Comparison of ENCODE assay signal across 9 cellular contexts in the genomic region with DNA sequence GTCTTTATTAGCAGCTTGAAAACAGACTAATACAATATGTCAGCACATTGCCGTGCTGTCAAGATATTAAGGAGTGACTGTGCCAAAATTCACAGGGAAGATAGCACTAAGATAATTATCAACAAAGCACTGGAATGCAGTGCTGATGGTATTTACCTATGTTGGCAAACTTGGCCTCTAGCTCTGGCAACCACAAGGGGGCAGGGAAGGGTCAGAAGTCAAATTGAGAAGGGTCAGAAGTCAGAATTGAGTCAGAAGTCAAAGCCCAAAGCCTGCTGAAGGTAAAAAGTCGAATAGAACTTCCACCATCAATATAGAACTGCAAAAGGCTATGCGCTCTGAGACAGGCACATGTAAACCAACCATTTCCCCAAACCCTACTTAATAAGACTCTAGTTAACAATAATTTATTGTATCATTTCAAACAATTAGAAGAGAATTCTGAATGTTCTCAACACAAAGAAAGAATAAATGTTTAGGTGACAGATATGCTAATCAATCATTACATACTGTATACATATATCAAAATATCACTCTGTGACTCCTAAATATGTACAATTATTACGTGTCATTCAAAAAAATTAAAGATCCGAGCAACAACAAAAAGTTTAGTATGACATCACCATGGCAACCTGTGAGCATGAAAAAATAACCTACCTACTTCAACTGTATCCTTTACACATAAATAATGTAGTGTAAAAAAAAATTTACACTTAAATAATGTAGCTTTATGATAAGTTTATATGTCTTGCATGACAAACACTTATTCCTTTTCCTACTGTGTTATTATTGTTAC.
DNase-seq lines count a peak whose midpoint lies in the region; ATAC-seq and TF ChIP-seq lines count a peak whose summit lies in the region.
"Had no signal": no experiment of that assay in that cellular context is flagged by ENCODE, and none has a peak within 500 bp of the region (broad histone marks: within the 10 kb centered on the region; RNA-seq: fewer than 3 reads in every experiment).

No MANE protein-coding gene starts in this region.

- no peak overlapping the region for H3K27ac Mint-ChIP-seq in stimulated activated effector memory CD8-positive, alpha-beta T cell treated with anti-CD3 and anti-CD28 coated beads, Interleukin-12 subunit alpha, Interleukin-12 subunit beta, amount 100 ng/mL, for 72 hours
- H3K27ac Mint-ChIP-seq: stimulated activated naive CD8-positive, alpha-beta T cell treated with anti-CD3 and anti-CD28 coated beads, Interleukin-15, Interleukin-2, amounts not matched to agents 100 ng/mL and 50 ng/mL, for 24 hours had no signal

- no peak overlapping the region for H3K4me3 Mint-ChIP-seq in stimulated activated effector memory CD8-positive, alpha-beta T cell treated with anti-CD3 and anti-CD28 coated beads, Interleukin-12 subunit alpha, Interleukin-12 subunit beta, amount 100 ng/mL, for 72 hours
- H3K4me3 Mint-ChIP-seq: stimulated activated naive CD8-positive, alpha-beta T cell treated with anti-CD3 and anti-CD28 coated beads, Interleukin-15, Interleukin-2, amounts not matched to agents 100 ng/mL and 50 ng/mL, for 24 hours had no signal

- H3K4me1 ChIP-seq in spleen (no peaks in the 10 kb centered on the region), uterus (no peaks in the 10 kb centered on the region)

- H3K36me3 ChIP-seq in spleen (no peaks in the 10 kb centered on the region), uterus (no peaks in the 10 kb centered on the region)

- ATAC-seq in stimulated activated effector memory CD8-positive, alpha-beta T cell treated with anti-CD3 and anti-CD28 coated beads, Interleukin-12 subunit alpha, Interleukin-12 subunit beta, amount 100 ng/mL, for 72 hours: no peak

- no peak for TF ChIP-seq POLR2A in spleen (IDR thresholded peaks at IDR 0.05)
- no peak for TF ChIP-seq POLR2A in uterus (IDR thresholded peaks at IDR 0.05)

- peaks cover 0 to 7% (median under 1%) of the 10 kb centered on the region in 8 donors for H3K9me3 ChIP-seq in spleen
- H3K9me3 ChIP-seq in uterus: no peaks in the 10 kb centered on the region

- peaks cover 6% of the 10 kb centered on the region for H3K9me3 Mint-ChIP-seq in stimulated activated effector memory CD8-positive, alpha-beta T cell treated with anti-CD3 and anti-CD28 coated beads, Interleukin-12 subunit alpha, Interleukin-12 subunit beta, amount 100 ng/mL, for 72 hours

- H3K27me3 ChIP-seq in spleen (replicated peaks in 1 of 7) (no peaks in the 10 kb centered on the region), uterus (no peaks in the 10 kb centered on the region)

- H3K27ac ChIP-seq in spleen (no peak overlapping the region), uterus (no peak overlapping the region)

- peak; percentile 42 for TF ChIP-seq CTCF in GM12864 (IDR thresholded peaks at IDR 0.05; ENCODE audit: low read depth, low read length, missing control alignments)
- TF ChIP-seq CTCF in spleen (IDR thresholded peaks at IDR 0.05 in 8 of 11, conservative IDR thresholded peaks at IDR 0.05 in 3 of 11): no peak
- TF ChIP-seq CTCF in uterus (IDR thresholded peaks at IDR 0.05): no peak

- H3K36me3 Mint-ChIP-seq in stimulated activated effector memory CD8-positive, alpha-beta T cell treated with anti-CD3 and anti-CD28 coated beads, Interleukin-12 subunit alpha, Interleukin-12 subunit beta, amount 100 ng/mL, for 72 hours: no peaks in the 10 kb centered on the region

- DNase-seq in ACHN (peak; percentile 47), GM12864 (ENCODE audit: low read depth) (no peak), NOMO-1 treated with dmso at 0.1 percent for 144 hours (lab: John Stamatoyannopoulos, UW; ENCODE audit: unreplicated experiment) (peak; percentile 4), fibroblast of peridontal ligament (ENCODE audit: extremely low read depth) (peak; percentile 12), spleen (no peak), NCI-H1436 treated with DMSO at 0.1 percent for 48 hours (lab: John Stamatoyannopoulos, UW) (no peak), uterus (no peak)
- DNase-seq in stimulated activated effector memory CD8-positive, alpha-beta T cell treated with anti-CD3 and anti-CD28 coated beads, Interleukin-12 subunit alpha, Interleukin-12 subunit beta, amount 100 ng/mL, for 72 hours (ENCODE audit: low spot score in 2 of 2): no peak

- in situ Hi-C loops in ACHN (cut with HindIII; ENCODE audit: low pct_ligation_motif_present, low pct_unique_long_range_greater_than_20kb, low sequenced_read_pairs): no loop called here

- no peaks in the 10 kb centered on the region for H3K4me1 Mint-ChIP-seq in stimulated activated effector memory CD8-positive, alpha-beta T cell treated with anti-CD3 and anti-CD28 coated beads, Interleukin-12 subunit alpha, Interleukin-12 subunit beta, amount 100 ng/mL, for 72 hours

- WGBS in spleen, 5 donors: 41 to 78% (median 59%) methylated on average over 5 of the region's 5 CpGs

- no peak overlapping the region for H3K4me3 ChIP-seq in GM12864 (ENCODE audit: low read depth, low read length)
- no peak overlapping the region for H3K4me3 ChIP-seq in spleen
- H3K4me3 ChIP-seq in uterus: no peak overlapping the region

- intact Hi-C loops in spleen (cut with DNase I; ENCODE audit: low total_unique reads): no loop called here
- intact Hi-C loops in uterus (cut with DNase I; ENCODE audit: low total_unique reads): no loop called here

Comparison
In these comparisons a context has a peak if more than half of its experiments do, and no peak if none do; other contexts are left out.
1. DNase-seq: peak in ACHN (single experiment), NOMO-1 treated with dmso at 0.1 percent for 144 hours (single experiment) and fibroblast of peridontal ligament (single experiment); none in GM12864 (single experiment), stimulated activated effector memory CD8-positive, alpha-beta T cell treated with anti-CD3 and anti-CD28 coated beads, Interleukin-12 subunit alpha, Interleukin-12 subunit beta, amount 100 ng/mL, for 72 hours (0 of 2), spleen (single experiment), NCI-H1436 treated with DMSO at 0.1 percent for 48 hours (single experiment) and uterus (0 of 2).